Comparison of ENCODE assay signal across 1 cellular context in genomic region chr7:143205560-143206293, GRCh38.
TF ChIP-seq lines count a peak whose summit lies in the region.

No MANE protein-coding gene starts in this region.

TF ChIP-seq in H1, 55 proteins besides CTCF, POLR2A, EP300 and RAD21 (continued from another document):
- TF ChIP-seq ATF3 (IDR thresholded peaks at IDR 0.05; ENCODE audit: insufficient read depth, low read depth, low read length) (no peak), POLR2AphosphoS5 (IDR thresholded peaks at IDR 0.05; ENCODE audit: low read depth, low read length) (no peak), HDAC6 (IDR thresholded peaks at IDR 0.05; ENCODE audit: low read depth, low read length) (no peak), POU5F1 (IDR thresholded peaks at IDR 0.05; ENCODE audit: low read depth, low read length) (no peak), SIN3A (conservative IDR thresholded peaks at IDR 0.05 in 1 of 2, IDR thresholded peaks at IDR 0.05 in 1 of 2; ENCODE audit: low read depth in 1 of 2, low read length in 2 of 2) (no peak), SUZ12 (IDR thresholded peaks at IDR 0.05; ENCODE audit: low read length) (no peak), TEAD4 (IDR thresholded peaks at IDR 0.05; ENCODE audit: low read depth, low read length) (no peak), RXRA (IDR thresholded peaks at IDR 0.05; ENCODE audit: insufficient read depth, low read depth, low read length) (no peak), KDM4A (IDR thresholded peaks at IDR 0.05; ENCODE audit: low read depth, low read length, severe bottlenecking) (no peak), BRCA1 (IDR thresholded peaks at IDR 0.05; ENCODE audit: low read depth, low read length) (no peak), RFX5 (IDR thresholded peaks at IDR 0.05; ENCODE audit: borderline replicate concordance, low read depth, low read length) (no peak), BACH1 (IDR thresholded peaks at IDR 0.05; ENCODE audit: low read length) (no peak), ZNF274 (IDR thresholded peaks at IDR 0.05; ENCODE audit: borderline replicate concordance, extremely low read depth, low read length) (no peak), HDAC2 (IDR thresholded peaks at IDR 0.05; ENCODE audit: borderline replicate concordance in 1 of 2, low read depth in 2 of 2, low read length in 2 of 2) (no peak)
